ENCODE assay signal across 27 cellular contexts in the genomic region with DNA sequence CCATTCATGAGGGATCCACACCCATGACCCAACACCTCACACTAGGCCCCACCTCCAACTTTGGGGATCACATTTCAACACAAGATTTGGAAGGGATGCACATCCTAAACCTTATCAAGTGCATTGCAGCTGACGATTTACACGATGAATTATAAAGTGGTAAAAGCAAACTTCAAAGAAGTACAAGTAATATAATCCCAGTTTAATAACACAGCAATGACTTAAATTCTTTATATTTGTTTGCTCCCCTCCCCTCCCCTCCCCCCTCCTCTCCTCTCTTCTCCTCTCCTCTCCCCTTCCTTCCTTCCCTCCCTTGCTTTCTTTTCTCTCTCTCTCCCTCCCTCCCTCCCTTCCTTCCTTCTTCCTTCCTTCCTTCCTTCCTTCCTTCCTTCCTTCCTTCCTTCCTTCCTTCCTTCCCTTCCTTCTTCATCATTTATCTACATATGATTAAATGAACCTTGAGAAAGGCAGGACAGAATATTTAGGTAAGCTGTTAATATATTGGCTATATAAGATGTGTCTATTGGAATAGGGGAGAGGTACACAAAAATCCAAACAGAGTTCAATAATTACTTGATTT.
"Had no signal": no experiment of that assay in that cellular context is flagged by ENCODE, and none has a peak within 500 bp of the region (broad histone marks: within the 10 kb centered on the region; RNA-seq: fewer than 3 reads in every experiment).

No MANE protein-coding gene starts in this region.

- H3K9me3 ChIP-seq: colonic mucosa, esophagus muscularis mucosa, esophagus squamous epithelium, gastrocnemius medialis, gastroesophageal sphincter, heart left ventricle had no signal

- FAIRE-seq: colon, endometrium, endothelial cell of umbilical vein, frontal cortex had no signal

- DNase-seq: colonic mucosa; cortex of kidney; dermis blood vessel endothelial cell; dorsolateral prefrontal cortex; effector CD8-positive, alpha-beta T cell; effector memory CD4-positive, alpha-beta T cell; effector memory CD8-positive, alpha-beta T cell; endodermal cell; erythroblast; esophagus squamous epithelium; foreskin fibroblast; foreskin keratinocyte; foreskin melanocyte; gastrocnemius medialis; glutamatergic neuron; head of caudate nucleus; heart left ventricle; heart right ventricle had no signal

- ATAC-seq: effector memory CD8-positive, alpha-beta T cell; esophagus mucosa; foreskin keratinocyte; gastrocnemius medialis; gastroesophageal sphincter; heart left ventricle; heart right ventricle had no signal

- H3K4me1 ChIP-seq: colonic mucosa, esophagus muscularis mucosa, esophagus squamous epithelium, foreskin keratinocyte, gastrocnemius medialis had no signal

- H3K4me3 ChIP-seq: colonic mucosa, coronary artery, dorsolateral prefrontal cortex, esophagus muscularis mucosa, esophagus squamous epithelium, gastrocnemius medialis, gastroesophageal sphincter, heart left ventricle, heart right ventricle had no signal

- H3K27ac ChIP-seq: colonic mucosa, coronary artery, dorsolateral prefrontal cortex, epithelial cell of prostate, esophagus muscularis mucosa, esophagus squamous epithelium, foreskin keratinocyte, gastrocnemius medialis, gastroesophageal sphincter, heart left ventricle, heart right ventricle had no signal

- H3K36me3 ChIP-seq: colonic mucosa, esophagus muscularis mucosa, esophagus squamous epithelium, gastrocnemius medialis, gastroesophageal sphincter, heart left ventricle, heart right ventricle had no signal

- H3K27me3 ChIP-seq: colonic mucosa, dorsolateral prefrontal cortex, esophagus muscularis mucosa, esophagus squamous epithelium, gastrocnemius medialis, gastroesophageal sphincter, heart left ventricle, heart right ventricle had no signal
